Comparison of ENCODE assay signal across 14 cellular contexts in genomic region chr16:54062361-54063346, GRCh38.
A peak's percentile ranks its signal among the peaks of the same experiment; 100 is the strongest.
DNase-seq lines count a peak whose midpoint lies in the region; ATAC-seq, FAIRE-seq and TF ChIP-seq lines count a peak whose summit lies in the region.
"Had no signal": no experiment of that assay in that cellular context is flagged by ENCODE, and none has a peak within 500 bp of the region (broad histone marks: within the 10 kb centered on the region; RNA-seq: fewer than 3 reads in every experiment).

No MANE protein-coding gene starts in this region.

- intact Hi-C loops in PC-3 (cut with micrococcal nuclease) = no loop called here
- intact Hi-C loops in kidney (cut with DNase I) = no loop called here
- intact Hi-C loops in body of pancreas (cut with DNase I) = no loop called here

- H3K9me2 ChIP-seq in PC-3 (replicated peaks; ENCODE audit: low read length) = no peaks in the 10 kb centered on the region

- H3K27ac ChIP-seq in PC-3 (ENCODE audit: low read length) (no peak overlapping the region), kidney (ENCODE audit: low read depth in 2 of 2, low read length in 2 of 2) (no peak overlapping the region), body of pancreas (no peak overlapping the region)

- no peaks in the 10 kb centered on the region for H4K20me1 ChIP-seq in PC-3 (ENCODE audit: low read length)

- ATAC-seq in PC-3 (no peak), body of pancreas (no peak), HG02840 (IDR thresholded peaks at IDR 0.05; ENCODE audit: low FRiP score, unreplicated experiment) (no peak)
- ATAC-seq: natural killer cell treated with Interleukin-12 subunit alpha and Interleukin-12 subunit beta and Interleukin-15 and Interleukin-18, amount 100 ng/mL, for 72 hours had no signal

- H3K4me1 ChIP-seq in BE2C (peaks cover 34% of the 10 kb centered on the region), PC-3 (ENCODE audit: insufficient read depth, low read length) (peaks cover 7% of the 10 kb centered on the region; the same call in 1 of the 2 replicates), kidney (ENCODE audit: control insufficient read depth in 1 of 2, insufficient read depth in 1 of 2, low read depth in 1 of 2, low read length in 2 of 2) (peaks cover 0 to 4% of the 10 kb centered on the region in 2 donors), body of pancreas (no peaks in the 10 kb centered on the region)

- H3K9me3 ChIP-seq in BE2C (no peaks in the 10 kb centered on the region), PC-3 (ENCODE audit: low read length) (no peaks in the 10 kb centered on the region), kidney (ENCODE audit: control insufficient read depth in 1 of 2, low read length in 2 of 2) (no peaks in the 10 kb centered on the region), body of pancreas (no peaks in the 10 kb centered on the region)

- no peak for FAIRE-seq in kidney (lab: Jason Lieb, UNC)
- FAIRE-seq: GM18507, islet of Langerhans had no signal

- H3K36me3 ChIP-seq in BE2C (no peaks in the 10 kb centered on the region), PC-3 (ENCODE audit: low read depth, low read length) (no peaks in the 10 kb centered on the region), kidney (ENCODE audit: control insufficient read depth in 1 of 2, insufficient read depth in 2 of 2, low read length in 2 of 2) (no peaks in the 10 kb centered on the region), body of pancreas (replicated peaks in 1 of 2; ENCODE audit: insufficient read depth in 1 of 2, low read depth in 2 of 2) (no peaks in the 10 kb centered on the region)

- DNase-seq in BE2C (peak; percentile 29), NCI-H1105 (lab: John Stamatoyannopoulos, UW) (peak; percentile 32), PC-3 (no peak), inferior parietal cortex (ENCODE audit: extremely low spot score) (peak; percentile 21), kidney (no peak), body of pancreas (no peak), HCEC 1CT (no peak)
- DNase-seq: activated CD4-positive, alpha-beta T cell treated with anti-CD3 and anti-CD28 coated beads, Interleukin-2, amount 50 U/mL, for 1 hour; activated gamma-delta T cell treated with Interleukin-2 at 50 U/mL for 16 hours; EL had no signal

- no peaks in the 10 kb centered on the region for H3F3A ChIP-seq in PC-3 (ENCODE audit: low read length, unreplicated experiment)

- POLR2A ChIA-PET in PC-3 (lab: Charles Lee; ENCODE audit: unreplicated experiment) = no interaction called here

- TF ChIP-seq CTCF in BE2C (IDR thresholded peaks at IDR 0.05; ENCODE audit: low read depth, low read length) (peak; percentile 60), PC-3 (conservative IDR thresholded peaks at IDR 0.05; ENCODE audit: low read depth, low read length) (peak; percentile 30; the same call in 1 of the 2 replicates), kidney (IDR thresholded peaks at IDR 0.05; ENCODE audit: borderline replicate concordance, extremely low read depth, insufficient read depth) (no peak), body of pancreas (IDR thresholded peaks at IDR 0.05) (peak in 1 of 7 experiments; percentile 15)

- H3K27me3 ChIP-seq in BE2C (no peaks in the 10 kb centered on the region), PC-3 (ENCODE audit: low read length) (no peaks in the 10 kb centered on the region), body of pancreas (no peaks in the 10 kb centered on the region)

- no peaks in the 10 kb centered on the region for H3K79me2 ChIP-seq in PC-3 (ENCODE audit: low read length)

- BruUV-seq in PC-3 (replicated peaks; lab: Mats Ljungman, UMichigan) = no TSS peak

- TF ChIP-seq POLR2A in body of pancreas (IDR thresholded peaks at IDR 0.05) = no peak

- no peak overlapping the region for H3K4me2 ChIP-seq in PC-3 (ENCODE audit: low read length)

- no peak overlapping the region for H3K4me3 ChIP-seq in BE2C (ENCODE audit: low read depth, low read length)
- no peak overlapping the region for H3K4me3 ChIP-seq in PC-3 (ENCODE audit: low read length)
- H3K4me3 ChIP-seq in kidney (ENCODE audit: low read length in 2 of 2) = no peak overlapping the region
- no peak overlapping the region for H3K4me3 ChIP-seq in body of pancreas

- no peak overlapping the region for H2AFZ ChIP-seq in PC-3 (ENCODE audit: low read length)

- H3K9ac ChIP-seq in PC-3 (ENCODE audit: low read length) (no peak overlapping the region), kidney (ENCODE audit: low read length in 2 of 2) (no peak overlapping the region)

- CTCF ChIA-PET in PC-3 (lab: Charles Lee) = no interaction called here

- WGBS in body of pancreas, 2 donors = 78 to 81% methylated on average over 14 of the region's 14 CpGs

Comparison
In these comparisons a context has a peak if more than half of its experiments do, and no peak if none do; other contexts are left out.
1. DNase-seq: peak in BE2C (single experiment), NCI-H1105 (single experiment) and inferior parietal cortex (single experiment); none in PC-3 (single experiment), kidney (single experiment), body of pancreas (0 of 4) and HCEC 1CT (single experiment).